Comparison of ENCODE assay signal across 1 cellular context in the genomic region with DNA sequence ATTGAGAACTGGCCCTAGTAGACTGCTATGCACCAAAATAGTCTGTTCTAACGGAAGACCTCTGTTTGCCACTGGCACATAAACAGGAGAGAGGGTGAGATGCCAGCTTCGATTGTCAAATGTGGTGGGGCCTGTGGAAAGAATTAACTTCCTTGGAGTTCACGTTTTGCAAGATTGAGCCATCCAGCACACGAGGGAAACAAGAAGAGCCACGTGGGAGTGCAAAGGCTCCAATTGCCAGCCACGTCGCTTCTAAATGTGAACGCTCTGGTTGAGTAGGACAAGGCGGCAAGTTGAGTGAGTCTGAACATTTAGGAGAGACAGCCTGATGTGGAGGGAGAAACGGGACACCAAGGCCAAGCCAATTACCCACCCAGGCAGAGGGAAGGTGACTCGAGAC.
TF ChIP-seq lines count a peak whose summit lies in the region.

No MANE protein-coding gene starts in this region.

TF ChIP-seq in HepG2, 621 proteins besides CTCF, POLR2A, EP300 and RAD21 (continued from another document):
- TF ChIP-seq ZNF737 (CRISPR knock-in tag; IDR thresholded peaks at IDR 0.05; ENCODE audit: borderline replicate concordance): no peak
TF ChIP-seq in HepG2: peak in this region for 1.
